14 cellular contexts compared by ENCODE assay signal in the genomic region with DNA sequence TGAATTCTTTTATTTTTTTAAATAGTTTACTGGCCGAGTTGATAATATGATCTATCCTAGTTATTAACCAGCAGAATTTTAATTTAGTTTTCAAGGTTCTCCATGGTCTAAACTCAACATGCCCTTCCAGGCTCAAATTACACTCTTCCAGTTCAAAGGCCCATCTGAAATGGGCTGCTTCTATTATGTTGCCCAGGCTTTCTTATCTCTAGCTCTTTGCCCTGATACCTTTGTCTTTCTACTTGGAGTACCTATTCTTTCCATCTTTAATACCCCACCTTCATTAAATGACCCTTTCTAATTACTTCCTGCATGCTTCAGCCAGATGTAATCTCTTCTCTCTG.
DNase-seq lines count a peak whose midpoint lies in the region; ATAC-seq and TF ChIP-seq lines count a peak whose summit lies in the region.
"Had no signal": no experiment of that assay in that cellular context is flagged by ENCODE, and none has a peak within 500 bp of the region (broad histone marks: within the 10 kb centered on the region; RNA-seq: fewer than 3 reads in every experiment).

No MANE protein-coding gene starts in this region.

- peaks cover 3% of the 10 kb centered on the region; the same call in 2 of the 3 replicates for H3K4me1 Mint-ChIP-seq in GM23338
- H3K4me1 Mint-ChIP-seq: CD4-positive, alpha-beta memory T cell; T-cell had no signal

- 86% methylated on average over 1 of the region's 1 CpG for WGBS in SK-N-SH (ENCODE audit: low lambda C conversion rate)
- WGBS in mammary epithelial cell (ENCODE audit: low coverage, missing lambda C conversion rate): 100% methylated on average over 1 of the region's 1 CpG
- WGBS in smooth muscle cell (ENCODE audit: low lambda C conversion rate): 88% methylated on average over 1 of the region's 1 CpG

- no peaks in the 10 kb centered on the region for H3K9me2 ChIP-seq in SK-N-SH
- peaks cover 4% of the 10 kb centered on the region; the same call in 1 of the 2 replicates for H3K9me2 ChIP-seq in GM23338 (ENCODE audit: insufficient read depth)

- H3K79me2 ChIP-seq in SK-N-SH (ENCODE audit: insufficient read depth) (no peaks in the 10 kb centered on the region), mammary epithelial cell (ENCODE audit: insufficient read depth, low read length) (no peaks in the 10 kb centered on the region), smooth muscle cell (ENCODE audit: low read depth) (no peaks in the 10 kb centered on the region), GM23338 (replicated peaks; ENCODE audit: insufficient read depth) (no peaks in the 10 kb centered on the region)

- H4K20me1 ChIP-seq in SK-N-SH (ENCODE audit: insufficient read depth) (no peaks in the 10 kb centered on the region), mammary epithelial cell (ENCODE audit: insufficient read depth, low read length) (no peaks in the 10 kb centered on the region), smooth muscle cell (ENCODE audit: low read depth) (no peaks in the 10 kb centered on the region), GM23338 (replicated peaks; ENCODE audit: insufficient read depth) (no peaks in the 10 kb centered on the region)

- BruUV-seq in mammary epithelial cell (replicated peaks; lab: Mats Ljungman, UMichigan): no TSS peak

- H3K4me3 Mint-ChIP-seq in GM23338: no peak overlapping the region
- H3K4me3 Mint-ChIP-seq: CD4-positive, alpha-beta memory T cell; T-cell had no signal

- H3K9ac ChIP-seq in SK-N-SH (no peak overlapping the region), mammary epithelial cell (ENCODE audit: insufficient read depth, low read length) (no peak overlapping the region), smooth muscle cell (ENCODE audit: low read depth) (no peak overlapping the region)

- ATAC-seq in SK-N-SH treated with all-trans-retinoic acid at 6 μM for 48 hours (no peak), GM23338 (no peak)
- ATAC-seq: T-cell had no signal

- no peaks in the 10 kb centered on the region for H3K27me3 Mint-ChIP-seq in GM23338 (ENCODE audit: insufficient read depth, low read depth, poor library complexity)
- H3K27me3 Mint-ChIP-seq: CD4-positive, alpha-beta memory T cell; T-cell had no signal

- dilution Hi-C loops in mammary epithelial cell (cut with HindIII; ENCODE audit: low sequenced_read_pairs): no loop called here

- H3F3A ChIP-seq in SK-N-SH (replicated peaks; ENCODE audit: insufficient read depth) (peaks cover 6% of the 10 kb centered on the region), smooth muscle cell (ENCODE audit: low read depth) (no peaks in the 10 kb centered on the region), GM23338 (replicated peaks; ENCODE audit: low read depth) (no peaks in the 10 kb centered on the region)

- H3K9me3 Mint-ChIP-seq in GM23338: no peaks in the 10 kb centered on the region

- TF ChIP-seq CTCF in SK-N-SH (IDR thresholded peaks at IDR 0.05) (no peak), mammary epithelial cell (conservative IDR thresholded peaks at IDR 0.05 in 1 of 2, IDR thresholded peaks at IDR 0.05 in 1 of 2; ENCODE audit: extremely low read depth in 1 of 2, insufficient read depth in 1 of 2, low read depth in 1 of 2, low read length in 2 of 2) (no peak), smooth muscle cell (IDR thresholded peaks at IDR 0.05; ENCODE audit: borderline replicate concordance, insufficient read depth, poor library complexity, severe bottlenecking) (no peak), GM23338 (conservative IDR thresholded peaks at IDR 0.05; ENCODE audit: low read depth in 2 of 2) (no peak)

- CTCF ChIA-PET in SK-N-SH (lab: Yijun Ruan, JAX) (no interaction called here), mammary epithelial cell (lab: Charles Lee; ENCODE audit: low non-redundant PET) (no interaction called here)

- TF ChIP-seq EP300 in SK-N-SH (IDR thresholded peaks at IDR 0.05; ENCODE audit: borderline replicate concordance in 1 of 2, low read depth in 1 of 2, low read length in 1 of 2): no peak

- H3K4me2 ChIP-seq in SK-N-SH (peak overlapping the region; percentile 7; the same call in 1 of the 2 replicates), mammary epithelial cell (ENCODE audit: insufficient read depth, low read depth, low read length) (peak overlapping the region; percentile 65), smooth muscle cell (no peak overlapping the region), GM23338 (no peak overlapping the region)

- DNase-seq in SK-N-SH (no peak), NCI-H2196 (lab: John Stamatoyannopoulos, UW; ENCODE audit: unreplicated experiment) (peak; percentile 59), mammary epithelial cell (no peak), smooth muscle cell (lab: John Stamatoyannopoulos, UW; ENCODE audit: unreplicated experiment) (no peak), MV-4-11 (lab: John Stamatoyannopoulos, UW) (no peak), GM23338 (ENCODE audit: low spot score) (no peak)
- DNase-seq in activated CD4-positive, alpha-beta T cell treated with anti-CD3 and anti-CD28 coated beads, Interleukin-2, amount 50 U/mL, for 1 hour: no peak
- DNase-seq: CD4-positive, alpha-beta memory T cell; NCI-H1694 treated with DMSO at 0.1 percent for 48 hours; NCI-H524; T-cell had no signal

- 0 out of 4 replicates have a peak, but pooled peaks cover 0 to 5% of the 10 kb centered on the region in 2 experiments for H3K4me1 ChIP-seq in SK-N-SH (ENCODE audit: control insufficient read depth in 1 of 2, insufficient read depth in 2 of 2, low read depth in 1 of 2, low read length in 1 of 2)
- H3K4me1 ChIP-seq in mammary epithelial cell (ENCODE audit: insufficient read depth, low read length): peaks cover 43% of the 10 kb centered on the region
- no peaks in the 10 kb centered on the region for H3K4me1 ChIP-seq in smooth muscle cell (ENCODE audit: low read depth)
- H3K4me1 ChIP-seq in GM23338 (ENCODE audit: insufficient read depth): 0 out of 2 replicates have a peak, but pooled peaks cover 2% of the 10 kb centered on the region
- H3K4me1 ChIP-seq: SJSA1 had no signal

- POLR2A ChIA-PET in SK-N-SH (lab: Yijun Ruan, JAX): no interaction called here

- no peak overlapping the region for H3K27ac Mint-ChIP-seq in GM23338
- H3K27ac Mint-ChIP-seq: CD4-positive, alpha-beta memory T cell; T-cell had no signal

- in situ Hi-C loops in mammary epithelial cell (cut with MboI; ENCODE audit: low sequenced_read_pairs in 2 of 2): loop anchor here in 1 of 2 donors (25.0 kb wide), 1 partner anchor 541 kb away; the partner anchor contains the start of gene FLRT3

- H2AFZ ChIP-seq in SK-N-SH (ENCODE audit: low read depth) (peak overlapping the region; percentile 56; the same call in 1 of the 2 replicates), mammary epithelial cell (ENCODE audit: low read depth, low read length) (peak overlapping the region; percentile 40), smooth muscle cell (ENCODE audit: low read depth) (no peak overlapping the region), GM23338 (no peak overlapping the region)

- TF ChIP-seq RAD21 in SK-N-SH (IDR thresholded peaks at IDR 0.05; ENCODE audit: low read length): no peak

- no peaks in the 10 kb centered on the region for H3K36me3 ChIP-seq in SK-N-SH (replicated peaks in 1 of 2; ENCODE audit: control insufficient read depth in 1 of 2, insufficient read depth in 2 of 2, low read length in 1 of 2)
- no peaks in the 10 kb centered on the region for H3K36me3 ChIP-seq in mammary epithelial cell (ENCODE audit: insufficient read depth, low read length)
- no peaks in the 10 kb centered on the region for H3K36me3 ChIP-seq in smooth muscle cell (ENCODE audit: low read depth)
- no peaks in the 10 kb centered on the region for H3K36me3 ChIP-seq in GM23338 (ENCODE audit: insufficient read depth)
- H3K36me3 ChIP-seq: SJSA1 had no signal

- H3K27ac ChIP-seq in SK-N-SH (ENCODE audit: low read depth in 2 of 2, low read length in 1 of 2): peak overlapping the region in 1 of 2 experiments; percentile 87; a peak in 2 of 4 replicates
- H3K27ac ChIP-seq in mammary epithelial cell (ENCODE audit: insufficient read depth, low read depth, low read length): peak overlapping the region; percentile 85
- peak overlapping the region; percentile 79 for H3K27ac ChIP-seq in smooth muscle cell (ENCODE audit: low read depth)
- H3K27ac ChIP-seq in GM23338 (ENCODE audit: low read depth): no peak overlapping the region
- H3K27ac ChIP-seq: RWPE1, SJSA1 had no signal

- no peaks in the 10 kb centered on the region for H3K36me3 Mint-ChIP-seq in GM23338 (ENCODE audit: low read depth)
- H3K36me3 Mint-ChIP-seq: CD4-positive, alpha-beta memory T cell; T-cell had no signal

- intact Hi-C loops in mammary epithelial cell (cut with micrococcal nuclease): loop anchor here (1.0 to 5.0 kb wide), 4 partner anchors 33 to 591 kb away; no protein-coding TSS in a partner anchor

- H3K27me3 ChIP-seq in SK-N-SH (ENCODE audit: insufficient read depth) (no peaks in the 10 kb centered on the region), mammary epithelial cell (ENCODE audit: insufficient read depth, low read length) (no peaks in the 10 kb centered on the region), smooth muscle cell (ENCODE audit: low read depth) (no peaks in the 10 kb centered on the region), GM23338 (ENCODE audit: insufficient read depth) (no peaks in the 10 kb centered on the region)
- H3K27me3 ChIP-seq: SJSA1 had no signal

- no peaks in the 10 kb centered on the region for H3K9me3 ChIP-seq in SK-N-SH
- no peaks in the 10 kb centered on the region for H3K9me3 ChIP-seq in mammary epithelial cell (replicated peaks; ENCODE audit: insufficient read depth, low read length)
- H3K9me3 ChIP-seq in smooth muscle cell (replicated peaks; ENCODE audit: low read depth): no peaks in the 10 kb centered on the region
- H3K9me3 ChIP-seq: SJSA1 had no signal

- H3K4me3 ChIP-seq in SK-N-SH (ENCODE audit: low read depth in 2 of 2, low read length in 1 of 2) (no peak overlapping the region), mammary epithelial cell (replicated peaks in 1 of 3; ENCODE audit: insufficient read depth in 1 of 3, low read depth in 2 of 3, low read length in 3 of 3) (no peak overlapping the region), smooth muscle cell (no peak overlapping the region), GM23338 (no peak overlapping the region)
- H3K4me3 ChIP-seq: SJSA1 had no signal

TF ChIP-seq in SK-N-SH, 30 proteins besides CTCF, POLR2A, EP300 and RAD21 (continues in another document):
- TF ChIP-seq JUND (IDR thresholded peaks at IDR 0.05) (no peak), TAF1 (IDR thresholded peaks at IDR 0.05; ENCODE audit: borderline replicate concordance, low read depth, low read length) (no peak), NFIC (IDR thresholded peaks at IDR 0.05; ENCODE audit: borderline replicate concordance) (no peak)

TF ChIP-seq in SK-N-SH treated with all-trans-retinoic acid at 6 μM for 48 hours, 23 proteins besides CTCF, POLR2A, EP300 and RAD21 (continues in another document):
- TF ChIP-seq GLIS3 (CRISPR knock-in tag; IDR thresholded peaks at IDR 0.05): no peak
- TF ChIP-seq ZC3H10 (CRISPR knock-in tag; IDR thresholded peaks at IDR 0.05): no peak

TF ChIP-seq in GM23338, 12 proteins besides CTCF, POLR2A, EP300 and RAD21:
- TF ChIP-seq ZNF114 (CRISPR knock-in tag; IDR thresholded peaks at IDR 0.05): no peak
- TF ChIP-seq STAT1 (IDR thresholded peaks at IDR 0.05; ENCODE audit: unreplicated experiment): no peak
- TF ChIP-seq NANOG (IDR thresholded peaks at IDR 0.05; ENCODE audit: borderline replicate concordance): no peak

Comparison
In these comparisons a context has a peak if more than half of its experiments do, and no peak if none do; other contexts are left out.
1. H2AFZ ChIP-seq: peak in SK-N-SH (single experiment) and mammary epithelial cell (single experiment); none in smooth muscle cell (single experiment) and GM23338 (single experiment).
2. H3K4me2 ChIP-seq: peak in SK-N-SH (single experiment) and mammary epithelial cell (single experiment); none in smooth muscle cell (single experiment) and GM23338 (single experiment).